Comparison of ENCODE assay signal across 8 cellular contexts in the genomic region with DNA sequence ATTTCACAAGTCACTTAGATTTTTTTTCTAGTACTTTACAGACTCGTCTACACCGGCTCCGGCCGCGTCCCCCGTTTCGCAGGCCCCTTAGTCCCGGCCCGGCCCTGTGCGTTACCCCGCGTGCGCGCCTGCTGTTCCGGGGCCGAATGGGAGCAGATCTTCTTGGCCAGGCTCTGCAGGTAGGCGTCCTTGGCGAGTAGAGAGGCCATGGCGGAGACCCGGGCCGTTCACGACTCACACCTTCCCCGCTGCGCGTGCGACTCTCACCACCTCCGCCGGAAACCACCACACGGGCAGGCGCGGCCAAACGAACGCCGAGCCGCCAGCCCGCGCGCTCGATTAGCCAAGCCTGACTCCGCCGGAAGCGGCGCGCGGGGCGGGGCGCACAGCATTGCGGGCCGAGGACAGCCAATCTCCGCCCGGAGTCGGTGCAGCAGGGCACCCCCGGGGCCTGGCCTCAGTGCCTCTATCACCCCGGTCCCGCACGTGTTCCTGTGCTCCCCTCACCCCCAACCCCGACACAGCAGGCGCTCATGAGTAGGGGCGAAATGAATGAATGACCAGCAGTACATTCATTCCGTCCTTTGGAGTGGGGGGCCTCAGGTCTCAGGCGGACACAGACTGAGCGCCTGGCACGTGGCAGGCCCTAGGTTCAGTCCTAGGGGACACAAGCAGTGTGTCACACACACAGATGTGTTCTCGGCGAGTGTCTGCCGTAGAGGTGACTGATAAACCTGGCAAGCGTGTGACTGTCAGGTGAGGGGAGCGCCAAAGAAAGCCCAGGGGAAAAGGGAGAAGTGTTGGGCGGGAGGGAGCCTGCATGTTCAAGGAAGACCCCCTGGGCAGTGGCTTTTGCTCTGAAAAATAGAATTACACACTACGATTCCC. TPM values are rescaled to one million over a fixed set of nuclear protein-coding genes. Genes with fewer than 3 reads are reported as not detected.
A peak's percentile ranks its signal among the peaks of the same experiment; 100 is the strongest.
DNase-seq lines count a peak whose midpoint lies in the region; ATAC-seq and TF ChIP-seq lines count a peak whose summit lies in the region.

A gene (minus strand): TSS at position 265 of the 888 bp plus-strand sequence. CDS start 56 bp downstream, at position 209.

- no peaks in the 10 kb centered on the region for H3F3A ChIP-seq in Loucy (ENCODE audit: low read depth)

- H3K27ac Mint-ChIP-seq in naive thymus-derived CD4-positive, alpha-beta T cell = peak within 1 kb of the TSS; percentile 90 to 96 (median 94)
- H3K27ac Mint-ChIP-seq in stimulated activated effector memory CD8-positive, alpha-beta T cell treated with anti-CD3 and anti-CD28 coated beads, Interleukin-12 subunit alpha, Interleukin-12 subunit beta, amount 100 ng/mL, for 72 hours = peak within 1 kb of the TSS; percentile 93

- H2AFZ ChIP-seq in Loucy (ENCODE audit: low read length) = peak within 1 kb of the TSS; percentile 80

- peak within 1 kb of the TSS; percentile 94 for H3K4me2 ChIP-seq in Loucy (ENCODE audit: low read depth, low read length, poor library complexity, severe bottlenecking)

- DNase-seq in EL = peak; percentile 90
- peak; percentile 97 for DNase-seq in H7
- DNase-seq in RWPE1 (ENCODE audit: low spot score) = peak; percentile 90
- DNase-seq in activated T-helper 1 cell treated with anti-CD3 and anti-CD28 coated beads, Interleukin-2, amount 50 U/mL, for 16 hours (ENCODE audit: low read depth in 1 of 2, low spot score in 1 of 2) = peak; percentile 83 to 93
- peak; percentile 89 for DNase-seq in fibroblast of gingiva (ENCODE audit: low read depth)
- peak; percentile 90 to 96 (median 93) for DNase-seq in naive thymus-derived CD4-positive, alpha-beta T cell
- DNase-seq in stimulated activated effector memory CD8-positive, alpha-beta T cell treated with anti-CD3 and anti-CD28 coated beads, Interleukin-12 subunit alpha, Interleukin-12 subunit beta, amount 100 ng/mL, for 72 hours (ENCODE audit: low spot score in 2 of 2) = peak; percentile 90 to 97

- peak; percentile 98 for ATAC-seq in naive thymus-derived CD4-positive, alpha-beta T cell
- peak; percentile 95 for ATAC-seq in stimulated activated effector memory CD8-positive, alpha-beta T cell treated with anti-CD3 and anti-CD28 coated beads, Interleukin-12 subunit alpha, Interleukin-12 subunit beta, amount 100 ng/mL, for 72 hours

- no peaks in the 10 kb centered on the region for H3K9me2 ChIP-seq in Loucy (replicated peaks; ENCODE audit: low read depth, low read length)

- H3K9me3 ChIP-seq in Loucy (ENCODE audit: insufficient read depth, low read depth, low read length) = no peaks in the 10 kb centered on the region
- H3K9me3 ChIP-seq in naive thymus-derived CD4-positive, alpha-beta T cell (ENCODE audit: control insufficient read depth in 2 of 3, low read length in 3 of 3) = no peaks in the 10 kb centered on the region

- peak within 1 kb of the TSS; percentile 77 for H3K9ac ChIP-seq in Loucy (ENCODE audit: low read depth, low read length, poor library complexity, severe bottlenecking)

- CTCF ChIA-PET in RWPE1 (lab: Yijun Ruan, JAX) = interaction anchor here (0.6 to 1.9 kb wide), 3 partner anchors 15 to 150 kb away, joined by 3 to 11 read pairs (median 3); no protein-coding TSS in a partner anchor
- CTCF ChIA-PET in naive thymus-derived CD4-positive, alpha-beta T cell (lab: Charles Lee) = interaction anchor here (0.7 kb wide), 1 partner anchor 38 kb away, joined by 3 read pairs; no protein-coding TSS in a partner anchor

- no peaks in the 10 kb centered on the region for H3K9me3 Mint-ChIP-seq in naive thymus-derived CD4-positive, alpha-beta T cell
- H3K9me3 Mint-ChIP-seq in stimulated activated effector memory CD8-positive, alpha-beta T cell treated with anti-CD3 and anti-CD28 coated beads, Interleukin-12 subunit alpha, Interleukin-12 subunit beta, amount 100 ng/mL, for 72 hours = no peaks in the 10 kb centered on the region

- intact Hi-C loops in naive thymus-derived CD4-positive, alpha-beta T cell (cut with micrococcal nuclease) = loop anchor here (1.0 to 5.0 kb wide), 10 partner anchors 12 to 1095 kb away; a partner anchor contains a TSS

- no peaks in the 10 kb centered on the region for H3K27me3 ChIP-seq in H7 (ENCODE audit: control insufficient read depth, insufficient read depth, low read length)
- H3K27me3 ChIP-seq in Loucy (ENCODE audit: insufficient read depth, low read length, poor library complexity, severe bottlenecking) = no peaks in the 10 kb centered on the region
- no peaks in the 10 kb centered on the region for H3K27me3 ChIP-seq in naive thymus-derived CD4-positive, alpha-beta T cell (ENCODE audit: control insufficient read depth in 2 of 2, insufficient read depth in 2 of 2, low read length in 2 of 2)

- H3K27ac ChIP-seq in RWPE1 = peak within 1 kb of the TSS; percentile 76
- peak within 1 kb of the TSS; percentile 82 for H3K27ac ChIP-seq in naive thymus-derived CD4-positive, alpha-beta T cell (ENCODE audit: low read depth, low read length)

- POLR2A ChIA-PET in RWPE1 (lab: Yijun Ruan, JAX; ENCODE audit: low non-redundant PET) = interaction anchor here (1.2 kb wide), 1 partner anchor 12 kb away, joined by 6 read pairs; a partner anchor contains a TSS
- POLR2A ChIA-PET in naive thymus-derived CD4-positive, alpha-beta T cell (lab: Charles Lee) = interaction anchor here (0.6 to 1.4 kb wide), 2 partner anchors 21 to 36 kb away, joined by 3 read pairs; no protein-coding TSS in a partner anchor

- peaks cover 39% of the 10 kb centered on the region for H3K79me2 ChIP-seq in Loucy (ENCODE audit: insufficient read depth, low read length)

- H3K4me3 ChIP-seq in H7 (ENCODE audit: insufficient read depth, low read depth, low read length) (peak within 1 kb of the TSS; percentile 94), Loucy (ENCODE audit: low read length, poor library complexity, severe bottlenecking) (peak within 1 kb of the TSS; percentile 82)
- peak within 1 kb of the TSS; percentile 92 for H3K4me3 ChIP-seq in naive thymus-derived CD4-positive, alpha-beta T cell (ENCODE audit: low read length)

- H3K4me3 Mint-ChIP-seq in naive thymus-derived CD4-positive, alpha-beta T cell = peak within 1 kb of the TSS; percentile 93 to 98 (median 96)
- H3K4me3 Mint-ChIP-seq in stimulated activated effector memory CD8-positive, alpha-beta T cell treated with anti-CD3 and anti-CD28 coated beads, Interleukin-12 subunit alpha, Interleukin-12 subunit beta, amount 100 ng/mL, for 72 hours = peak within 1 kb of the TSS; percentile 90

- peaks cover 34% of the 10 kb centered on the region for H3K36me3 ChIP-seq in H7 (replicated peaks; ENCODE audit: control insufficient read depth, insufficient read depth, low read length)
- H3K36me3 ChIP-seq in Loucy (ENCODE audit: insufficient read depth, low read length) = peaks cover 33% of the 10 kb centered on the region; the same call in 1 of the 2 replicates
- peaks cover 9 to 53% (median 10%) of the 10 kb centered on the region in 3 experiments for H3K36me3 ChIP-seq in naive thymus-derived CD4-positive, alpha-beta T cell (ENCODE audit: control insufficient read depth in 2 of 3, insufficient read depth in 3 of 3, low read length in 3 of 3)

- H3K4me1 Mint-ChIP-seq in naive thymus-derived CD4-positive, alpha-beta T cell = peaks cover 22 to 59% (median 38%) of the 10 kb centered on the region in 7 donors
- H3K4me1 Mint-ChIP-seq in stimulated activated effector memory CD8-positive, alpha-beta T cell treated with anti-CD3 and anti-CD28 coated beads, Interleukin-12 subunit alpha, Interleukin-12 subunit beta, amount 100 ng/mL, for 72 hours = peaks cover 54% of the 10 kb centered on the region

- peaks cover 30% of the 10 kb centered on the region for H3K4me1 ChIP-seq in Loucy (ENCODE audit: insufficient read depth, low read length, poor library complexity, severe bottlenecking)
- H3K4me1 ChIP-seq in naive thymus-derived CD4-positive, alpha-beta T cell (ENCODE audit: control insufficient read depth in 2 of 2, insufficient read depth in 2 of 2, low read length in 2 of 2) = peaks cover 21 to 31% of the 10 kb centered on the region in 2 donors

- peaks cover 34% of the 10 kb centered on the region for H4K20me1 ChIP-seq in Loucy (ENCODE audit: insufficient read depth, low read length, poor library complexity, severe bottlenecking)

- no peak for TF ChIP-seq CTCF in Loucy (conservative IDR thresholded peaks at IDR 0.05; ENCODE audit: low read length)
- TF ChIP-seq CTCF in RWPE1 (conservative IDR thresholded peaks at IDR 0.05; ENCODE audit: low read depth) = no peak

- H3K36me3 Mint-ChIP-seq in naive thymus-derived CD4-positive, alpha-beta T cell = peaks cover 0 to 34% (median 18%) of the 10 kb centered on the region in 5 donors
- H3K36me3 Mint-ChIP-seq in stimulated activated effector memory CD8-positive, alpha-beta T cell treated with anti-CD3 and anti-CD28 coated beads, Interleukin-12 subunit alpha, Interleukin-12 subunit beta, amount 100 ng/mL, for 72 hours = peaks cover 87% of the 10 kb centered on the region

- no peaks in the 10 kb centered on the region for H3K27me3 Mint-ChIP-seq in naive thymus-derived CD4-positive, alpha-beta T cell

RNA-seq across cellular contexts. Expression of the gene that starts here (rescaled TPM):
- total RNA-seq in H7 (2014; rRNA removed; shearing (Covaris generic)) = 42.0 and 45.2 TPM in 2 replicates
- total RNA-seq in naive thymus-derived CD4-positive, alpha-beta T cell = 10 to 100 TPM; 15.4 to 33.5 (median 23.4) TPM
- 10 to 100 TPM in 1 of 2 donors, 1 to 10 TPM in 1; 9.8 to 18.7 TPM for polyA plus RNA-seq in naive thymus-derived CD4-positive, alpha-beta T cell

Comparison
In these comparisons a context has a peak if more than half of its experiments do, and no peak if none do; other contexts are left out.
1. Peak in every context shown above with its lines: DNase-seq, ATAC-seq, H3K4me3 ChIP-seq and H3K27ac ChIP-seq.